In genomic region chr10:112394475-112394875, GRCh38 we compare ENCODE assay signal across 1 cellular context.
TF ChIP-seq lines count a peak whose summit lies in the region.

No MANE protein-coding gene starts in this region.

TF ChIP-seq in liver, 16 proteins besides CTCF, POLR2A, EP300 and RAD21 (continued from another document):
- no peak for TF ChIP-seq NR2F2 (IDR thresholded peaks at IDR 0.05)
- TF ChIP-seq RXRA (IDR thresholded peaks at IDR 0.05) = peak; percentile 65 to 86
- TF ChIP-seq, protein P1, sequence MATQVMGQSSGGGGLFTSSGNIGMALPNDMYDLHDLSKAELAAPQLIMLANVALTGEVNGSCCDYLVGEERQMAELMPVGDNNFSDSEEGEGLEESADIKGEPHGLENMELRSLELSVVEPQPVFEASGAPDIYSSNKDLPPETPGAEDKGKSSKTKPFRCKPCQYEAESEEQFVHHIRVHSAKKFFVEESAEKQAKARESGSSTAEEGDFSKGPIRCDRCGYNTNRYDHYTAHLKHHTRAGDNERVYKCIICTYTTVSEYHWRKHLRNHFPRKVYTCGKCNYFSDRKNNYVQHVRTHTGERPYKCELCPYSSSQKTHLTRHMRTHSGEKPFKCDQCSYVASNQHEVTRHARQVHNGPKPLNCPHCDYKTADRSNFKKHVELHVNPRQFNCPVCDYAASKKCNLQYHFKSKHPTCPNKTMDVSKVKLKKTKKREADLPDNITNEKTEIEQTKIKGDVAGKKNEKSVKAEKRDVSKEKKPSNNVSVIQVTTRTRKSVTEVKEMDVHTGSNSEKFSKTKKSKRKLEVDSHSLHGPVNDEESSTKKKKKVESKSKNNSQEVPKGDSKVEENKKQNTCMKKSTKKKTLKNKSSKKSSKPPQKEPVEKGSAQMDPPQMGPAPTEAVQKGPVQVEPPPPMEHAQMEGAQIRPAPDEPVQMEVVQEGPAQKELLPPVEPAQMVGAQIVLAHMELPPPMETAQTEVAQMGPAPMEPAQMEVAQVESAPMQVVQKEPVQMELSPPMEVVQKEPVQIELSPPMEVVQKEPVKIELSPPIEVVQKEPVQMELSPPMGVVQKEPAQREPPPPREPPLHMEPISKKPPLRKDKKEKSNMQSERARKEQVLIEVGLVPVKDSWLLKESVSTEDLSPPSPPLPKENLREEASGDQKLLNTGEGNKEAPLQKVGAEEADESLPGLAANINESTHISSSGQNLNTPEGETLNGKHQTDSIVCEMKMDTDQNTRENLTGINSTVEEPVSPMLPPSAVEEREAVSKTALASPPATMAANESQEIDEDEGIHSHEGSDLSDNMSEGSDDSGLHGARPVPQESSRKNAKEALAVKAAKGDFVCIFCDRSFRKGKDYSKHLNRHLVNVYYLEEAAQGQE (IDR thresholded peaks at IDR 0.05) = no peak
- TF ChIP-seq ATF3 (IDR thresholded peaks at IDR 0.05) = no peak
- TF ChIP-seq FOXA2 (IDR thresholded peaks at IDR 0.05) = peak; percentile 94
- TF ChIP-seq HNF4A (conservative IDR thresholded peaks at IDR 0.05) = peak; percentile 60 to 86
